ENCODE assay signal across 20 cellular contexts in genomic region chr10:129761573-129761972, GRCh38.
"Had no signal": no experiment of that assay in that cellular context is flagged by ENCODE, and none has a peak within 500 bp of the region (broad histone marks: within the 10 kb centered on the region; RNA-seq: fewer than 3 reads in every experiment).

No MANE protein-coding gene starts in this region.

- H3K4me3 Mint-ChIP-seq: activated naive CD4-positive, alpha-beta T cell treated with anti-CD3 and anti-CD28 coated beads, Interleukin-2, amount 50 U/mL, for 24 hours; activated T-cell treated with anti-CD3 and anti-CD28 coated beads, Interleukin-2, amount 50 U/mL, for 24 hours; naive B cell; T-cell had no signal

- H3K9me3 ChIP-seq: adrenal gland, neutrophil, SK-N-SH, upper lobe of right lung had no signal

- H3K4me3 ChIP-seq: adrenal gland, cardiac muscle cell, skin epidermis, upper lobe of right lung had no signal

- H3K9me3 Mint-ChIP-seq: activated naive CD4-positive, alpha-beta T cell treated with anti-CD3 and anti-CD28 coated beads, Interleukin-2, amount 50 U/mL, for 24 hours had no signal

- H3K27me3 ChIP-seq: adrenal gland, cardiac muscle cell, neutrophil, upper lobe of right lung had no signal

- H3K27ac ChIP-seq: adrenal gland, cardiac muscle cell, neutrophil, skin epidermis, upper lobe of right lung had no signal

- H3K27me3 Mint-ChIP-seq: activated naive CD4-positive, alpha-beta T cell treated with anti-CD3 and anti-CD28 coated beads, Interleukin-2, amount 50 U/mL, for 24 hours; activated T-cell treated with anti-CD3 and anti-CD28 coated beads, Interleukin-2, amount 50 U/mL, for 24 hours; naive B cell; T-cell had no signal

- H3K4me1 ChIP-seq: adrenal gland, upper lobe of right lung had no signal

- DNase-seq: activated CD4-positive, alpha-beta T cell treated with anti-CD3 and anti-CD28 coated beads, Interleukin-2, amount 50 U/mL, for 1 hour; activated T-cell treated with anti-CD3 and anti-CD28 coated beads, Interleukin-2, amount 50 U/mL, for 24 hours; effector CD4-positive, alpha-beta T cell; foreskin fibroblast; glutamatergic neuron; mammary epithelial cell; naive B cell; SK-N-SH; stimulated activated CD4-positive, alpha-beta T cell treated with anti-CD3 and anti-CD28 coated beads, Interleukin-4, amount 100 ng/mL, for 24 hours; stimulated activated naive CD4-positive, alpha-beta T cell; substantia nigra; T-helper 9 cell had no signal

- H3K27ac Mint-ChIP-seq: activated naive CD4-positive, alpha-beta T cell treated with anti-CD3 and anti-CD28 coated beads, Interleukin-2, amount 50 U/mL, for 24 hours; activated T-cell treated with anti-CD3 and anti-CD28 coated beads, Interleukin-2, amount 50 U/mL, for 24 hours; naive B cell; T-cell had no signal

- H3K36me3 ChIP-seq: adrenal gland, cardiac muscle cell, neutrophil, upper lobe of right lung had no signal

- ATAC-seq: activated CD4-positive, CD25-positive, alpha-beta regulatory T cell treated with anti-CD3 and anti-CD28 coated beads, Interleukin-2, amount 50 U/mL, for 24 hours; T-cell; upper lobe of right lung had no signal
